ENCODE assay signal across 9 cellular contexts in the genomic region with DNA sequence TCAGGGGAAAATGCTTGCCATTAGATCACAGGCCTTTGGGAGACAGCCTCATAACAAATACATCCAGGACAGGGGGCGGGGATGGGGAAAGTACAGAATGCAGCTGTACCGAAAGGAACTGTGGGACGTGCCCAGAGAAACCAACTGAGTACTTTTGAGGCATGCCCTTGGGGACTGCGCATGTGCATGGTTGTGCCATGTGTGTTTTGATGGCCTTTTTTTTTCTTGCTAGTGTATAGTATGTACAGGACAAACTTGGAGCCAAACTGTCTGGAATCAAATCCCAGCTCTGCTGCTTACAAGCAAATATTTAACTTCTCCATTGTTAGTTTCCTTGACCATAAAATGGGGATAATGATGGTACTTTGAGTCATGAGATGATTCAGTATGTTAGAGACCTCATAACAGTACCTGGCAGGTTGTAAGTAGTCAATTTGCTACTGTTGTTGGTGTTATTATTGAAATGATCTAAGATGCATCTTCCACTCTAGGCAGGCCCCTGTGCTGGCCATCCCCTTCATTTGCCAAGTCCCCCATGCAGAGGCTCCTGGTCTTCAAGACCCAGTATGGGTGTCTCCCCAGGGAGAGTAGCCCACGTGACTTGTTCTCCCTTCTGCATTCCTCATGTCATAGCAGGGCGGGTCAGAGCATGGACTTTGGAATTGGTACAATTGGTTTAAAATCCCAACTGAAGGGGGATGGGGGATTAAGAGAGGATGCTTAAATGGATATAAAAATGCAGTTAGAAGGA.
A peak's percentile ranks its signal among the peaks of the same experiment; 100 is the strongest.
DNase-seq lines count a peak whose midpoint lies in the region; ATAC-seq, FAIRE-seq and TF ChIP-seq lines count a peak whose summit lies in the region.
"Had no signal": no experiment of that assay in that cellular context is flagged by ENCODE, and none has a peak within 500 bp of the region (broad histone marks: within the 10 kb centered on the region; RNA-seq: fewer than 3 reads in every experiment).

No MANE protein-coding gene starts in this region.

- TF ChIP-seq CTCF in liver (IDR thresholded peaks at IDR 0.05; ENCODE audit: low read depth, low read length, missing input control) = no peak

- peak; percentile 68 for FAIRE-seq in H54 (lab: Jason Lieb, UNC)

- no peak overlapping the region for H3K9ac ChIP-seq in liver (ENCODE audit: low read depth in 1 of 2, low read length in 2 of 2)

- ATAC-seq in HG03469 (IDR thresholded peaks at IDR 0.05; ENCODE audit: unreplicated experiment) = no peak

- H3K36me3 ChIP-seq in liver (ENCODE audit: control insufficient read depth in 4 of 4, insufficient read depth in 3 of 4, low read depth in 1 of 4, low read length in 3 of 4) (peaks cover 0 to 4% (median 0%) of the 10 kb centered on the region in 4 donors), H7 (replicated peaks; ENCODE audit: control insufficient read depth, insufficient read depth, low read length) (peaks cover 2% of the 10 kb centered on the region; the same call in 1 of the 2 replicates)

- peak overlapping the region; percentile 22 to 35 for H3K27ac ChIP-seq in liver (ENCODE audit: low read depth in 1 of 2, low read length in 2 of 2)

- no peak overlapping the region for H3K4me3 ChIP-seq in liver (ENCODE audit: low read depth in 1 of 3, low read length in 3 of 3)
- no peak overlapping the region for H3K4me3 ChIP-seq in H7 (ENCODE audit: insufficient read depth, low read depth, low read length)

- DNase-seq in Ammon's horn (ENCODE audit: low spot score) (peak; percentile 40), H54 (ENCODE audit: insufficient read length, low spot score) (peak; percentile 16), Kasumi-1 (lab: John Stamatoyannopoulos, UW) (no peak), SW 1271 (lab: John Stamatoyannopoulos, UW) (no peak), H7 (no peak)
- peak; percentile 49 to 61 for DNase-seq in activated T-cell treated with anti-CD3 and anti-CD28 coated beads, Interleukin-2, amount 50 U/mL, for 48 hours
- DNase-seq: dermis blood vessel endothelial cell had no signal

- H3K9me3 ChIP-seq in liver (ENCODE audit: control insufficient read depth in 4 of 4, low read length in 3 of 4) = no peaks in the 10 kb centered on the region

- no peak for TF ChIP-seq POLR2A in H54 (IDR thresholded peaks at IDR 0.05; ENCODE audit: low read depth, low read length)

- peaks cover 25 to 71% (median 55%) of the 10 kb centered on the region in 4 donors for H3K4me1 ChIP-seq in liver (ENCODE audit: control insufficient read depth in 4 of 4, insufficient read depth in 4 of 4, low read length in 3 of 4)

- WGBS in liver = 49% methylated on average over 6 of the region's 6 CpGs

- TF ChIP-seq RAD21 in liver (IDR thresholded peaks at IDR 0.05) = peak; percentile 42 to 43

- H3K27me3 ChIP-seq in liver (ENCODE audit: control insufficient read depth in 4 of 4, insufficient read depth in 4 of 4, low read length in 3 of 4) = no peaks in the 10 kb centered on the region
- no peaks in the 10 kb centered on the region for H3K27me3 ChIP-seq in H7 (ENCODE audit: control insufficient read depth, insufficient read depth, low read length)

TF ChIP-seq in liver, 16 proteins besides CTCF, POLR2A, EP300 and RAD21:
- TF ChIP-seq FOXA2 (IDR thresholded peaks at IDR 0.05) = peak; percentile 30
- TF ChIP-seq, protein P1, sequence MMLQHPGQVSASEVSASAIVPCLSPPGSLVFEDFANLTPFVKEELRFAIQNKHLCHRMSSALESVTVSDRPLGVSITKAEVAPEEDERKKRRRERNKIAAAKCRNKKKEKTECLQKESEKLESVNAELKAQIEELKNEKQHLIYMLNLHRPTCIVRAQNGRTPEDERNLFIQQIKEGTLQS (IDR thresholded peaks at IDR 0.05) = no peak
- TF ChIP-seq EGR1 (IDR thresholded peaks at IDR 0.05; ENCODE audit: low read depth in 2 of 2) = no peak
- TF ChIP-seq RXRA (IDR thresholded peaks at IDR 0.05) = peak; percentile 73 to 83
- no peak for TF ChIP-seq GABPA (IDR thresholded peaks at IDR 0.05 in 1 of 2, conservative IDR thresholded peaks at IDR 0.05 in 1 of 2)
- TF ChIP-seq MAX (IDR thresholded peaks at IDR 0.05) = peak; percentile 62
- peak; percentile 79 for TF ChIP-seq SP1 (IDR thresholded peaks at IDR 0.05)
- TF ChIP-seq NR2F2 (IDR thresholded peaks at IDR 0.05) = peak; percentile 68
- TF ChIP-seq, protein P2, sequence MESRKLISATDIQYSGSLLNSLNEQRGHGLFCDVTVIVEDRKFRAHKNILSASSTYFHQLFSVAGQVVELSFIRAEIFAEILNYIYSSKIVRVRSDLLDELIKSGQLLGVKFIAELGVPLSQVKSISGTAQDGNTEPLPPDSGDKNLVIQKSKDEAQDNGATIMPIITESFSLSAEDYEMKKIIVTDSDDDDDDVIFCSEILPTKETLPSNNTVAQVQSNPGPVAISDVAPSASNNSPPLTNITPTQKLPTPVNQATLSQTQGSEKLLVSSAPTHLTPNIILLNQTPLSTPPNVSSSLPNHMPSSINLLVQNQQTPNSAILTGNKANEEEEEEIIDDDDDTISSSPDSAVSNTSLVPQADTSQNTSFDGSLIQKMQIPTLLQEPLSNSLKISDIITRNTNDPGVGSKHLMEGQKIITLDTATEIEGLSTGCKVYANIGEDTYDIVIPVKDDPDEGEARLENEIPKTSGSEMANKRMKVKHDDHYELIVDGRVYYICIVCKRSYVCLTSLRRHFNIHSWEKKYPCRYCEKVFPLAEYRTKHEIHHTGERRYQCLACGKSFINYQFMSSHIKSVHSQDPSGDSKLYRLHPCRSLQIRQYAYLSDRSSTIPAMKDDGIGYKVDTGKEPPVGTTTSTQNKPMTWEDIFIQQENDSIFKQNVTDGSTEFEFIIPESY (IDR thresholded peaks at IDR 0.05) = no peak
- peak; percentile 36 for TF ChIP-seq YY1 (IDR thresholded peaks at IDR 0.05)
- no peak for TF ChIP-seq TAF1 (conservative IDR thresholded peaks at IDR 0.05)
- TF ChIP-seq HNF4A (conservative IDR thresholded peaks at IDR 0.05) = peak; percentile 99
- peak; percentile 34 for TF ChIP-seq FOXA1 (IDR thresholded peaks at IDR 0.05)
- TF ChIP-seq HNF4G (IDR thresholded peaks at IDR 0.05) = peak; percentile 98
- TF ChIP-seq JUND (IDR thresholded peaks at IDR 0.05) = peak; percentile 53 to 62
- TF ChIP-seq, protein P3, sequence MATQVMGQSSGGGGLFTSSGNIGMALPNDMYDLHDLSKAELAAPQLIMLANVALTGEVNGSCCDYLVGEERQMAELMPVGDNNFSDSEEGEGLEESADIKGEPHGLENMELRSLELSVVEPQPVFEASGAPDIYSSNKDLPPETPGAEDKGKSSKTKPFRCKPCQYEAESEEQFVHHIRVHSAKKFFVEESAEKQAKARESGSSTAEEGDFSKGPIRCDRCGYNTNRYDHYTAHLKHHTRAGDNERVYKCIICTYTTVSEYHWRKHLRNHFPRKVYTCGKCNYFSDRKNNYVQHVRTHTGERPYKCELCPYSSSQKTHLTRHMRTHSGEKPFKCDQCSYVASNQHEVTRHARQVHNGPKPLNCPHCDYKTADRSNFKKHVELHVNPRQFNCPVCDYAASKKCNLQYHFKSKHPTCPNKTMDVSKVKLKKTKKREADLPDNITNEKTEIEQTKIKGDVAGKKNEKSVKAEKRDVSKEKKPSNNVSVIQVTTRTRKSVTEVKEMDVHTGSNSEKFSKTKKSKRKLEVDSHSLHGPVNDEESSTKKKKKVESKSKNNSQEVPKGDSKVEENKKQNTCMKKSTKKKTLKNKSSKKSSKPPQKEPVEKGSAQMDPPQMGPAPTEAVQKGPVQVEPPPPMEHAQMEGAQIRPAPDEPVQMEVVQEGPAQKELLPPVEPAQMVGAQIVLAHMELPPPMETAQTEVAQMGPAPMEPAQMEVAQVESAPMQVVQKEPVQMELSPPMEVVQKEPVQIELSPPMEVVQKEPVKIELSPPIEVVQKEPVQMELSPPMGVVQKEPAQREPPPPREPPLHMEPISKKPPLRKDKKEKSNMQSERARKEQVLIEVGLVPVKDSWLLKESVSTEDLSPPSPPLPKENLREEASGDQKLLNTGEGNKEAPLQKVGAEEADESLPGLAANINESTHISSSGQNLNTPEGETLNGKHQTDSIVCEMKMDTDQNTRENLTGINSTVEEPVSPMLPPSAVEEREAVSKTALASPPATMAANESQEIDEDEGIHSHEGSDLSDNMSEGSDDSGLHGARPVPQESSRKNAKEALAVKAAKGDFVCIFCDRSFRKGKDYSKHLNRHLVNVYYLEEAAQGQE (IDR thresholded peaks at IDR 0.05) = peak; percentile 42

Comparison
In these comparisons a context has a peak if more than half of its experiments do, and no peak if none do; other contexts are left out.
1. DNase-seq: peak in Ammon's horn (single experiment), H54 (single experiment) and activated T-cell treated with anti-CD3 and anti-CD28 coated beads, Interleukin-2, amount 50 U/mL, for 48 hours (2 of 2); none in Kasumi-1 (0 of 2), SW 1271 (0 of 2) and H7 (single experiment).